8 cellular contexts compared by ENCODE assay signal in genomic region chr19:58558066-58558622, GRCh38. TPM values are rescaled to one million over a fixed set of nuclear protein-coding genes. Genes with fewer than 3 reads are reported as not detected.
DNase-seq lines count a peak whose midpoint lies in the region; ATAC-seq, FAIRE-seq and TF ChIP-seq lines count a peak whose summit lies in the region.

UBE2M (minus strand) TSS chr19:58558611; CDS start chr19:58558381, 230 bp downstream.

- H3K4me3 Mint-ChIP-seq in immature natural killer cell: peak within 1 kb of the TSS; percentile 96 to 99 (median 97)

- H3F3A ChIP-seq in PC-3 (ENCODE audit: low read length, unreplicated experiment): peaks cover 4% of the 10 kb centered on the region

- H3K9me3 Mint-ChIP-seq in immature natural killer cell: peaks cover 0 to 2% (median 0%) of the 10 kb centered on the region in 6 donors

- H3K9me3 ChIP-seq in PC-3 (ENCODE audit: low read length) (no peaks in the 10 kb centered on the region), K562 (replicated peaks; ENCODE audit: control insufficient read depth, insufficient read depth, low read depth, low read length) (no peaks in the 10 kb centered on the region)

- H3K27ac ChIP-seq in PC-3 (ENCODE audit: low read length) (peak within 1 kb of the TSS; percentile 85), K562 (ENCODE audit: extremely low read depth, low read depth, low read length) (peak within 1 kb of the TSS; percentile 94)

- no peak for TF ChIP-seq RAD21 in K562 (CRISPR knock-in tag; conservative IDR thresholded peaks at IDR 0.05 in 1 of 2, IDR thresholded peaks at IDR 0.05 in 1 of 2)

- H3K9ac ChIP-seq in PC-3 (ENCODE audit: low read length): peak within 1 kb of the TSS; percentile 98
- peak within 1 kb of the TSS; percentile 92 to 98 for H3K9ac ChIP-seq in K562 (ENCODE audit: insufficient read depth in 1 of 2, low read depth in 2 of 2, low read length in 2 of 2)

- ATAC-seq in GM19452 (IDR thresholded peaks at IDR 0.05; ENCODE audit: unreplicated experiment) (peak; percentile 0), PC-3 (no peak), K562 (no peak)

- no TSS peak for BruUV-seq in PC-3 (replicated peaks; lab: Mats Ljungman, UMichigan)
- BruUV-seq in K562 (replicated peaks; lab: Mats Ljungman, UMichigan): no TSS peak

- peak within 1 kb of the TSS; percentile 86 for H2AFZ ChIP-seq in PC-3 (ENCODE audit: low read length)
- H2AFZ ChIP-seq in K562 (ENCODE audit: low read depth, low read length): peak within 1 kb of the TSS; percentile 99

- in situ Hi-C loops in K562 (cut with MboI): no loop called here

- peaks cover 0 to 16% (median 0%) of the 10 kb centered on the region in 3 donors for H3K36me3 Mint-ChIP-seq in immature natural killer cell

- peaks cover 3% of the 10 kb centered on the region for H3K9me1 ChIP-seq in K562 (ENCODE audit: control insufficient read depth, insufficient read depth, low read length)

- DNase-seq in PC-3 (no peak), K562 (ENCODE audit: extremely low read depth in 1 of 4, low spot score in 3 of 4) (peak; percentile 57 to 83 (median 66)), immature natural killer cell (no peak), NCI-H2107 (lab: John Stamatoyannopoulos, UW) (no peak), foreskin melanocyte (no peak), amygdala (lab: John Stamatoyannopoulos, UW) (no peak)
- DNase-seq in stimulated activated CD4-positive, alpha-beta T cell treated with anti-CD3 and anti-CD28 coated beads, Interleukin-2, amount 100 ng/mL, for 48 hours: peak; percentile 48 to 53

- no peak for TF ChIP-seq POLR2A in K562 (conservative IDR thresholded peaks at IDR 0.05)

- FAIRE-seq in K562 (lab: Jason Lieb, UNC): no peak

- POLR2A ChIA-PET in PC-3 (lab: Charles Lee; ENCODE audit: unreplicated experiment) (interaction anchor here (0.9 kb wide), 1 partner anchor 15 kb away, joined by 4 read pairs; the partner anchor contains the start of gene TRIM28), K562 (lab: Yijun Ruan, JAX) (interaction anchor here (2.3 kb wide), 1 partner anchor 12 kb away, joined by 9 read pairs; no protein-coding TSS in a partner anchor)

- H3K27me3 Mint-ChIP-seq in immature natural killer cell (ENCODE audit: low read depth in 3 of 3): peaks cover 24 to 30% (median 26%) of the 10 kb centered on the region in 3 donors

- H3K4me2 ChIP-seq in PC-3 (ENCODE audit: low read length) (peak within 1 kb of the TSS; percentile 97), K562 (ENCODE audit: insufficient read depth, low read length) (peak within 1 kb of the TSS; percentile 98)

- WGBS in K562 (ENCODE audit: insufficient coverage, low coverage, missing lambda C conversion rate): under 1% methylated on average over 13 of the region's 62 CpGs

- H3K27ac Mint-ChIP-seq in immature natural killer cell: peak within 1 kb of the TSS; percentile 98 to 99 (median 99)

- no peak for TF ChIP-seq EP300 in K562 (IDR thresholded peaks at IDR 0.05; ENCODE audit: low read length)

- H3K36me3 ChIP-seq in PC-3 (ENCODE audit: low read depth, low read length) (peaks cover 11% of the 10 kb centered on the region), K562 (ENCODE audit: control insufficient read depth, insufficient read depth, low read length) (peaks cover 36% of the 10 kb centered on the region)

- intact Hi-C loops in PC-3 (cut with micrococcal nuclease) (loop anchor here (2.0 kb wide), 1 partner anchor 15 kb away; the partner anchor contains the start of gene MZF1), K562 (cut with micrococcal nuclease) (no loop called here)

- TF ChIP-seq CTCF in PC-3 (conservative IDR thresholded peaks at IDR 0.05; ENCODE audit: low read depth, low read length) (no peak), K562 (IDR thresholded peaks at IDR 0.05 in 2 of 3, conservative IDR thresholded peaks at IDR 0.05 in 1 of 3; ENCODE audit: insufficient read depth in 2 of 3, low read depth in 1 of 3, low read length in 3 of 3) (no peak)

- H3K4me3 ChIP-seq in PC-3 (ENCODE audit: low read length) (peak within 1 kb of the TSS; percentile 95), K562 (peak within 1 kb of the TSS; percentile 92)

- peaks cover 33% of the 10 kb centered on the region for H3K79me2 ChIP-seq in PC-3 (ENCODE audit: low read length)
- peaks cover 60% of the 10 kb centered on the region for H3K79me2 ChIP-seq in K562 (ENCODE audit: control insufficient read depth, insufficient read depth, low read length)

- CTCF ChIA-PET in PC-3 (lab: Charles Lee): no interaction called here
- CTCF ChIA-PET in K562 (lab: Yijun Ruan, JAX; ENCODE audit: low intra/inter-chr PET ratio): no interaction called here

- H3K4me1 Mint-ChIP-seq in immature natural killer cell: peaks cover 80 to 87% of the 10 kb centered on the region in 2 donors

- H4K20me1 ChIP-seq in PC-3 (ENCODE audit: low read length) (no peaks in the 10 kb centered on the region), K562 (replicated peaks; ENCODE audit: control insufficient read depth, insufficient read depth, low read length) (no peaks in the 10 kb centered on the region)

- H3K4me1 ChIP-seq in PC-3 (ENCODE audit: insufficient read depth, low read length) (peaks cover 57% of the 10 kb centered on the region), K562 (replicated peaks in 1 of 2; ENCODE audit: control insufficient read depth in 2 of 2, insufficient read depth in 2 of 2, low read length in 2 of 2) (peaks cover 36 to 73% of the 10 kb centered on the region in 2 experiments)

- H3K27me3 ChIP-seq in PC-3 (ENCODE audit: low read length) (no peaks in the 10 kb centered on the region), K562 (ENCODE audit: control insufficient read depth in 2 of 2, insufficient read depth in 2 of 2, low read length in 2 of 2) (no peaks in the 10 kb centered on the region)

- H3K9me2 ChIP-seq in PC-3 (replicated peaks; ENCODE audit: low read length): no peaks in the 10 kb centered on the region

TF ChIP-seq in K562, 482 proteins besides CTCF, POLR2A, EP300 and RAD21 (continues in another document):
- TF ChIP-seq HNRNPLL (IDR thresholded peaks at IDR 0.05; ENCODE audit: low read depth, low read length, poor library complexity, severe bottlenecking) (no peak), XRCC5 (IDR thresholded peaks at IDR 0.05; ENCODE audit: low read depth, low read length) (0 out of 2 replicates have a peak, but pooled peaks have one; percentile 11), RFX1 (IDR thresholded peaks at IDR 0.05) (no peak), RFX5 (IDR thresholded peaks at IDR 0.05; ENCODE audit: low read depth, low read length) (no peak), ZNF217 (CRISPR knock-in tag; IDR thresholded peaks at IDR 0.05) (no peak), ZNF184 (CRISPR knock-in tag; IDR thresholded peaks at IDR 0.05) (no peak), CLOCK (CRISPR knock-in tag; IDR thresholded peaks at IDR 0.05; ENCODE audit: borderline replicate concordance) (no peak), DIDO1 (tag; IDR thresholded peaks at IDR 0.05; ENCODE audit: low read depth) (no peak)
- TF ChIP-seq, protein P1, sequence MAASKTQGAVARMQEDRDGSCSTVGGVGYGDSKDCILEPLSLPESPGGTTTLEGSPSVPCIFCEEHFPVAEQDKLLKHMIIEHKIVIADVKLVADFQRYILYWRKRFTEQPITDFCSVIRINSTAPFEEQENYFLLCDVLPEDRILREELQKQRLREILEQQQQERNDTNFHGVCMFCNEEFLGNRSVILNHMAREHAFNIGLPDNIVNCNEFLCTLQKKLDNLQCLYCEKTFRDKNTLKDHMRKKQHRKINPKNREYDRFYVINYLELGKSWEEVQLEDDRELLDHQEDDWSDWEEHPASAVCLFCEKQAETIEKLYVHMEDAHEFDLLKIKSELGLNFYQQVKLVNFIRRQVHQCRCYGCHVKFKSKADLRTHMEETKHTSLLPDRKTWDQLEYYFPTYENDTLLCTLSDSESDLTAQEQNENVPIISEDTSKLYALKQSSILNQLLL (CRISPR knock-in tag; IDR thresholded peaks at IDR 0.05; ENCODE audit: borderline replicate concordance): no peak

RNA-seq across cellular contexts. Expression of gene UBE2M, which starts in this region (rescaled TPM):
- total RNA-seq in PC-3 (2014; rRNA removed) (243 and 268 TPM in 2 replicates), K562 (2014; rRNA removed) (101 and 139 TPM in 2 replicates), K562 (2014; rRNA removed; fragmentation: Illumina TruSeq; extraction: Trizol) (79.2 and 81.1 TPM in 2 replicates), K562 (2015; rRNA removed; fragmentation: Illumina TruSeq; extraction: Trizol) (85.7 and 86.5 TPM in 2 replicates), K562 (2021) (127 and 131 TPM in 2 replicates)
- total RNA-seq in K562 (2011; cell fraction: chromatin; rRNA removed; ENCODE audit: low replicate concordance): 47.2 and 87.3 TPM in 2 replicates
- 77.7 and 87.6 TPM in 2 replicates for total RNA-seq in K562 (2011; cell fraction: nucleolus; rRNA removed)
- 51.2 and 56.4 TPM in 2 replicates for total RNA-seq in K562 (2011; cell fraction: nucleoplasm; rRNA removed)
- polyA plus RNA-seq in K562 (2011; rRNA removed) (92.0 and 117 TPM in 2 replicates), K562 (2014; fragmentation: Illumina TruSeq; extraction: Trizol) (137 and 163 TPM in 2 replicates), K562 (2014; fragmentation: Nextera tagmentation; extraction: Ambion mirVana) (1 to 10 TPM in 1 of 2 experiments, under 1 TPM in 1; 0.92 to 1.5 TPM), K562 (2014; rRNA removed) (84.8 and 96.4 TPM in 2 replicates), immature natural killer cell (10 to 100 TPM; 10.8 to 18.5 (median 15.5) TPM)
- 81.3 and 96.5 TPM in 2 replicates for polyA plus RNA-seq in K562 (2011; cell fraction: cytosol; rRNA removed)
- polyA plus RNA-seq in K562 (2011; cell fraction: nucleus; rRNA removed): 119 and 126 TPM in 2 replicates
- polyA plus RNA-seq in K562 (2012): 112 and 160 TPM in 2 replicates
- polyA minus RNA-seq in K562 (2011; rRNA and poly(A)+ RNA removed): 69.1 and 92.2 TPM in 2 replicates
- 57.2 and 68.0 TPM in 2 replicates for polyA minus RNA-seq in K562 (2011; cell fraction: cytosol; rRNA and poly(A)+ RNA removed)
- polyA minus RNA-seq in K562 (2011; cell fraction: nucleus; rRNA and poly(A)+ RNA removed): 15.5 and 29.4 TPM in 2 replicates

Comparison
In these comparisons a context has a peak if more than half of its experiments do, and no peak if none do; other contexts are left out.
1. DNase-seq: peak in K562 (4 of 4) and stimulated activated CD4-positive, alpha-beta T cell treated with anti-CD3 and anti-CD28 coated beads, Interleukin-2, amount 100 ng/mL, for 48 hours (2 of 2); none in PC-3 (single experiment), immature natural killer cell (0 of 3), NCI-H2107 (single experiment), foreskin melanocyte (single experiment) and amygdala (0 of 56).